15 cellular contexts compared by ENCODE assay signal in genomic region chr17:72640415-72641165, GRCh38.
DNase-seq lines count a peak whose midpoint lies in the region; ATAC-seq and TF ChIP-seq lines count a peak whose summit lies in the region.
"Had no signal": no experiment of that assay in that cellular context is flagged by ENCODE, and none has a peak within 500 bp of the region (broad histone marks: within the 10 kb centered on the region; RNA-seq: fewer than 3 reads in every experiment).

No MANE protein-coding gene starts in this region.

- H3K27ac Mint-ChIP-seq in activated CD8-positive, alpha-beta T cell treated with anti-CD3 and anti-CD28 coated beads for 36 hours = no peak overlapping the region
- H3K27ac Mint-ChIP-seq: stimulated activated effector memory CD8-positive, alpha-beta T cell treated with anti-CD3 and anti-CD28 coated beads, Interleukin-12 subunit alpha, Interleukin-12 subunit beta, amount 100 ng/mL, for 72 hours had no signal

- H3K27ac ChIP-seq in parathyroid adenoma = no peak overlapping the region
- H3K27ac ChIP-seq: BLaER1, esophagus muscularis mucosa had no signal

- CTCF ChIA-PET in activated CD8-positive, alpha-beta T cell treated with anti-CD3 and anti-CD28 coated beads for 36 hours (lab: Charles Lee) = no interaction called here

- peak overlapping the region; percentile 45 for H3K4me2 ChIP-seq in parathyroid adenoma (ENCODE audit: low read length)
- H3K4me2 ChIP-seq: BLaER1 had no signal

- peaks cover 9% of the 10 kb centered on the region for H3K27me3 Mint-ChIP-seq in activated CD8-positive, alpha-beta T cell treated with anti-CD3 and anti-CD28 coated beads for 36 hours

- no peaks in the 10 kb centered on the region for H3K9me3 Mint-ChIP-seq in activated CD8-positive, alpha-beta T cell treated with anti-CD3 and anti-CD28 coated beads for 36 hours
- H3K9me3 Mint-ChIP-seq: stimulated activated effector memory CD8-positive, alpha-beta T cell treated with anti-CD3 and anti-CD28 coated beads, Interleukin-12 subunit alpha, Interleukin-12 subunit beta, amount 100 ng/mL, for 72 hours had no signal

- H3K4me1 Mint-ChIP-seq in activated CD8-positive, alpha-beta T cell treated with anti-CD3 and anti-CD28 coated beads for 36 hours (ENCODE audit: low read depth) = no peaks in the 10 kb centered on the region
- H3K4me1 Mint-ChIP-seq: stimulated activated effector memory CD8-positive, alpha-beta T cell treated with anti-CD3 and anti-CD28 coated beads, Interleukin-12 subunit alpha, Interleukin-12 subunit beta, amount 100 ng/mL, for 72 hours had no signal

- no peaks in the 10 kb centered on the region for H3K4me1 ChIP-seq in parathyroid adenoma
- H3K4me1 ChIP-seq: BLaER1, esophagus muscularis mucosa had no signal

- intact Hi-C loops in activated CD8-positive, alpha-beta T cell treated with anti-CD3 and anti-CD28 coated beads for 36 hours (cut with micrococcal nuclease) = no loop called here

- H2AFZ ChIP-seq in parathyroid adenoma = no peak overlapping the region

- H3K79me2 ChIP-seq in parathyroid adenoma = no peaks in the 10 kb centered on the region

- ATAC-seq in GM21447 (IDR thresholded peaks at IDR 0.05; ENCODE audit: unreplicated experiment) (no peak), HG02981 (IDR thresholded peaks at IDR 0.05; ENCODE audit: unreplicated experiment) (no peak)
- no peak for ATAC-seq in activated CD8-positive, alpha-beta T cell treated with anti-CD3 and anti-CD28 coated beads for 36 hours
- ATAC-seq: stimulated activated effector memory CD8-positive, alpha-beta T cell treated with anti-CD3 and anti-CD28 coated beads, Interleukin-12 subunit alpha, Interleukin-12 subunit beta, amount 100 ng/mL, for 72 hours had no signal

- DNase-seq in DMS53 (lab: John Stamatoyannopoulos, UW) (peak; percentile 85), NCI-H2029 treated with DMSO at 0.1 percent for 48 hours (lab: John Stamatoyannopoulos, UW) (peak; percentile 15), epithelial cell of proximal tubule (ENCODE audit: low read depth) (no peak), NCI-H2196 (lab: John Stamatoyannopoulos, UW; ENCODE audit: unreplicated experiment) (no peak)
- no peak for DNase-seq in activated CD8-positive, alpha-beta T cell treated with anti-CD3 and anti-CD28 coated beads for 36 hours
- DNase-seq: activated T-cell treated with anti-CD3 and anti-CD28 coated beads for 4 hours; NCI-H1105 treated with DMSO at 0.1 percent for 48 hours; stimulated activated CD4-positive, alpha-beta T cell treated with anti-CD3 and anti-CD28 coated beads, Interleukin-2, amount 100 ng/mL, for 48 hours; SW 1271 had no signal

- no peaks in the 10 kb centered on the region for H3K36me3 Mint-ChIP-seq in activated CD8-positive, alpha-beta T cell treated with anti-CD3 and anti-CD28 coated beads for 36 hours (ENCODE audit: low read depth)
- H3K36me3 Mint-ChIP-seq: stimulated activated effector memory CD8-positive, alpha-beta T cell treated with anti-CD3 and anti-CD28 coated beads, Interleukin-12 subunit alpha, Interleukin-12 subunit beta, amount 100 ng/mL, for 72 hours had no signal

- H3K36me3 ChIP-seq in parathyroid adenoma (ENCODE audit: control insufficient read depth, insufficient read depth, low read length) = no peaks in the 10 kb centered on the region
- H3K36me3 ChIP-seq: esophagus muscularis mucosa had no signal

- H3K9ac ChIP-seq in parathyroid adenoma = no peak overlapping the region
- H3K9ac ChIP-seq: BLaER1 had no signal

- no peaks in the 10 kb centered on the region for H3K27me3 ChIP-seq in parathyroid adenoma (ENCODE audit: control insufficient read depth, insufficient read depth, low read length)
- H3K27me3 ChIP-seq: BLaER1 had no signal

- TF ChIP-seq CTCF in epithelial cell of proximal tubule (conservative IDR thresholded peaks at IDR 0.05; ENCODE audit: low read depth, low read length) = no peak
- TF ChIP-seq CTCF in parathyroid adenoma (IDR thresholded peaks at IDR 0.05) = no peak
- TF ChIP-seq CTCF in activated CD8-positive, alpha-beta T cell treated with anti-CD3 and anti-CD28 coated beads for 36 hours (IDR thresholded peaks at IDR 0.05) = no peak

- POLR2A ChIA-PET in activated CD8-positive, alpha-beta T cell treated with anti-CD3 and anti-CD28 coated beads for 36 hours (lab: Charles Lee) = no interaction called here

- no peak overlapping the region for H3K4me3 Mint-ChIP-seq in activated CD8-positive, alpha-beta T cell treated with anti-CD3 and anti-CD28 coated beads for 36 hours
- H3K4me3 Mint-ChIP-seq: stimulated activated effector memory CD8-positive, alpha-beta T cell treated with anti-CD3 and anti-CD28 coated beads, Interleukin-12 subunit alpha, Interleukin-12 subunit beta, amount 100 ng/mL, for 72 hours had no signal

- H3K9me3 ChIP-seq in parathyroid adenoma (ENCODE audit: control insufficient read depth, low read length) = no peaks in the 10 kb centered on the region
- H3K9me3 ChIP-seq: esophagus muscularis mucosa had no signal

- H3K4me3 ChIP-seq in epithelial cell of proximal tubule (ENCODE audit: low read depth, low read length) = peak overlapping the region; percentile 6
- peak overlapping the region; percentile 27 for H3K4me3 ChIP-seq in parathyroid adenoma (ENCODE audit: low read depth, low read length)
- H3K4me3 ChIP-seq: BLaER1, esophagus muscularis mucosa had no signal

Comparison
In these comparisons a context has a peak if more than half of its experiments do, and no peak if none do; other contexts are left out.
1. DNase-seq: peak in DMS53 (single experiment) and NCI-H2029 treated with DMSO at 0.1 percent for 48 hours (single experiment); none in epithelial cell of proximal tubule (single experiment), NCI-H2196 (single experiment) and activated CD8-positive, alpha-beta T cell treated with anti-CD3 and anti-CD28 coated beads for 36 hours (single experiment).